8 cellular contexts compared by ENCODE assay signal in the genomic region with DNA sequence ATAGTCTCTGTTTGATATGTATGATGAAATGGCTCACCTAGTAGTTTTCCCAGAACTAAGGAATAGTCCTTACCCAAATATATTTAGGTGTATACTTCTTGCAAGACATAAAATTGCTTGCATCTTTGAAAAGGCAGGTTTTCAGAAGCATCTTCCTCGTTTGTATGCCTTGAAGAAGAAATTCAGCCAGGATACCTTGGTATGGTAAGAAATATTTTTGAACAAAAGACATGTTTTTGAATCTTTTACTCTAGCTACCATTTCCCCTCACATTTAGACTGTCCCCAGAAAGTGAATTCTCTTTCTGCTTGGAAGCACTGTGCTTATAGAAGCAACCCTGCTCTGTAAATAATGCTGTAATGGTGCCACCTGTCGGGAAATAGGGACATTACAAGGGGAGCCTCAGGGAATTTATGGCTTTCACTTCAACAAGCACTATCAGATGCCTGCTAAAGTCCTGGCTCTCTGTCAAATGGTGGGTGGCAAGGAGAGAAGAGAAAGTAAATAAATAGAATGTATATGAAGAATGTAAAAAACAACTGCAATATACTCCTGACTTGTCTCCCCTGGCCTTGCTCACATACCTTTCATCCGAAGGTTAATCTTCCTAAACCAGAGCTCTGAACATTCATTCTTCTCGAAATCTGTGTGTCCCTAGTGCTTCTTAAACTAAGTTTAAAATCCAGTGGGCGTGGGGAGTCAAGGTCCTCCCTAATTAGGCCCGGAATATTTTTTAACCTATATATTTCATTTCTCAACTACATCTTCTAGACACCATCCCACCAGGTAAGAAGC. TPM values are rescaled to one million over a fixed set of nuclear protein-coding genes. Genes with fewer than 3 reads are reported as not detected.
A peak's percentile ranks its signal among the peaks of the same experiment; 100 is the strongest.
DNase-seq lines count a peak whose midpoint lies in the region; ATAC-seq and TF ChIP-seq lines count a peak whose summit lies in the region.

No MANE protein-coding gene starts in this region.

- H3K4me3 ChIP-seq in PC-3 (ENCODE audit: low read length) (no peak overlapping the region), neutrophil (ENCODE audit: low read depth in 1 of 2, low read length in 1 of 2) (no peak overlapping the region), transverse colon (no peak overlapping the region)

- CTCF ChIA-PET in PC-3 (lab: Charles Lee), result interaction anchor here (0.6 to 1.0 kb wide), 3 partner anchors 18 to 368 kb away, joined by 3 to 5 read pairs (median 3); no protein-coding TSS in a partner anchor

- H3K27me3 ChIP-seq in PC-3 (ENCODE audit: low read length) (no peaks in the 10 kb centered on the region), neutrophil (peaks cover 73% of the 10 kb centered on the region), transverse colon (peaks cover 11% of the 10 kb centered on the region)

- no peak overlapping the region for H3K4me2 ChIP-seq in PC-3 (ENCODE audit: low read length)

- no peak overlapping the region for H3K27ac ChIP-seq in PC-3 (ENCODE audit: low read length)
- no peak overlapping the region for H3K27ac ChIP-seq in neutrophil
- no peak overlapping the region for H3K27ac ChIP-seq in transverse colon

- H2AFZ ChIP-seq in PC-3 (ENCODE audit: low read length), result no peak overlapping the region

- intact Hi-C loops in Right ventricle myocardium inferior (cut with DNase I) (no loop called here), cardiac septum (cut with DNase I) (loop anchor here (10.0 kb wide), 1 partner anchor 255 kb away; no protein-coding TSS in a partner anchor), PC-3 (cut with micrococcal nuclease) (loop anchor here (1.0 to 10.0 kb wide), 3 partner anchors 105 to 285 kb away; partner anchors contain the start of gene VDR), transverse colon (cut with DNase I; ENCODE audit: low total_unique reads) (no loop called here)

- H3K4me1 ChIP-seq in PC-3 (ENCODE audit: insufficient read depth, low read length) (peaks cover 19% of the 10 kb centered on the region), neutrophil (ENCODE audit: control insufficient read depth in 1 of 2, insufficient read depth in 1 of 2, low read depth in 1 of 2, low read length in 1 of 2) (peaks cover 0 to 1% of the 10 kb centered on the region in 2 experiments), transverse colon (peaks cover 0 to under 1% (median 0%) of the 10 kb centered on the region in 4 donors)

- H3K36me3 ChIP-seq in PC-3 (ENCODE audit: low read depth, low read length), result no peaks in the 10 kb centered on the region
- no peaks in the 10 kb centered on the region for H3K36me3 ChIP-seq in neutrophil
- no peaks in the 10 kb centered on the region for H3K36me3 ChIP-seq in transverse colon

- 31 to 41% methylated on average over 5 to 6 of the region's 6 CpGs for WGBS in transverse colon (ENCODE audit: low coverage in 1 of 2), 2 donors

- no peaks in the 10 kb centered on the region for H3K79me2 ChIP-seq in PC-3 (ENCODE audit: low read length)

- no peaks in the 10 kb centered on the region for H3F3A ChIP-seq in PC-3 (ENCODE audit: low read length, unreplicated experiment)

- BruUV-seq in PC-3 (replicated peaks; lab: Mats Ljungman, UMichigan), result no TSS peak

- peak; percentile 87 for TF ChIP-seq CTCF in PC-3 (conservative IDR thresholded peaks at IDR 0.05; ENCODE audit: low read depth, low read length)
- peak; percentile 87 for TF ChIP-seq CTCF in neutrophil (IDR thresholded peaks at IDR 0.05)
- TF ChIP-seq CTCF in transverse colon (IDR thresholded peaks at IDR 0.05), result peak; percentile 76 to 95 (median 86)

- H3K9me3 ChIP-seq in PC-3 (ENCODE audit: low read length) (no peaks in the 10 kb centered on the region), neutrophil (no peaks in the 10 kb centered on the region), transverse colon (no peaks in the 10 kb centered on the region)

- in situ Hi-C loops in transverse colon (cut with MboI; ENCODE audit: low pct_ligation_motif_present in 1 of 4, low pct_unique_long_range_greater_than_20kb in 1 of 4, low sequenced_read_pairs in 3 of 4), result no loop called here

- no peak for TF ChIP-seq EP300 in transverse colon (IDR thresholded peaks at IDR 0.05; ENCODE audit: low read depth)

- POLR2A ChIA-PET in PC-3 (lab: Charles Lee; ENCODE audit: unreplicated experiment), result no interaction called here

- no peak for TF ChIP-seq POLR2A in transverse colon (IDR thresholded peaks at IDR 0.05)

- H4K20me1 ChIP-seq in PC-3 (ENCODE audit: low read length), result no peaks in the 10 kb centered on the region

- H3K9me2 ChIP-seq in PC-3 (replicated peaks; ENCODE audit: low read length), result no peaks in the 10 kb centered on the region

- no peak overlapping the region for H3K9ac ChIP-seq in PC-3 (ENCODE audit: low read length)

- DNase-seq in Right ventricle myocardium inferior (ENCODE audit: missing footprints), result no peak
- no peak for DNase-seq in cardiac septum (ENCODE audit: low spot score)
- peak; percentile 83 for DNase-seq in HuH-7 (ENCODE audit: low spot score)
- peak; percentile 85 for DNase-seq in PC-3
- DNase-seq in activated T-cell treated with anti-CD3 and anti-CD28 coated beads, Interleukin-2, amount 50 U/mL, for 48 hours, result peak; percentile 78 to 81
- peak; percentile 85 for DNase-seq in fibroblast of peridontal ligament (ENCODE audit: extremely low read depth)
- peak; percentile 76 for DNase-seq in transverse colon

- peak; percentile 70 for ATAC-seq in Right ventricle myocardium inferior
- ATAC-seq in PC-3, result peak; percentile 82

RNA-seq across cellular contexts. Expression of gene CCDC184, which starts 6.1 kb away (rescaled TPM):
- total RNA-seq in Right ventricle myocardium inferior (1.0 TPM), cardiac septum (0.67 TPM), PC-3 (2014; rRNA removed) (not detected in 2 replicates), transverse colon (under 1 TPM in 2 of 4 donors, not detected in 2; 0.27 to 0.79 TPM)

RNA-seq across cellular contexts. Expression of gene OR10AD1, which starts 13.6 kb away (rescaled TPM):
- total RNA-seq in Right ventricle myocardium inferior, result not detected
- total RNA-seq in cardiac septum, result not detected
- not detected in 2 replicates for total RNA-seq in PC-3 (2014; rRNA removed)
- total RNA-seq in transverse colon, result not detected

RNA-seq across cellular contexts. Expression of gene ASB8, which starts 32.2 kb away (rescaled TPM):
- total RNA-seq in Right ventricle myocardium inferior, result 80.7 TPM
- total RNA-seq in cardiac septum, result 69.4 TPM
- total RNA-seq in PC-3 (2014; rRNA removed), result 18.0 and 34.4 TPM in 2 replicates
- 10 to 100 TPM; 13.3 to 39.0 (median 23.3) TPM for total RNA-seq in transverse colon

Comparison
In these comparisons a context has a peak if more than half of its experiments do, and no peak if none do; other contexts are left out.
1. intact Hi-C loops: an anchor here in cardiac septum (10.0 kb wide) and PC-3 (1.0 to 10.0 kb wide); none called in Right ventricle myocardium inferior and transverse colon.
2. DNase-seq: peak in HuH-7 (single experiment), PC-3 (single experiment), activated T-cell treated with anti-CD3 and anti-CD28 coated beads, Interleukin-2, amount 50 U/mL, for 48 hours (2 of 2), fibroblast of peridontal ligament (single experiment) and transverse colon (single experiment); none in Right ventricle myocardium inferior (single experiment) and cardiac septum (single experiment).
3. Peak in every context shown above with its lines, with median percentiles within 50 percentile points of each other: CTCF ChIP-seq.